ENCODE assay signal across 21 cellular contexts in genomic region chr7:103793614-103794013, GRCh38.
"Had no signal": no experiment of that assay in that cellular context is flagged by ENCODE, and none has a peak within 500 bp of the region (broad histone marks: within the 10 kb centered on the region; RNA-seq: fewer than 3 reads in every experiment).

No MANE protein-coding gene starts in this region.

- H3K27ac ChIP-seq: SJSA1, SK-N-MC had no signal

- H3K4me3 Mint-ChIP-seq: IgD-negative memory B cell had no signal

- H3K4me1 Mint-ChIP-seq: IgD-negative memory B cell had no signal

- H3K4me3 ChIP-seq: MG63, SJSA1, SK-N-MC had no signal

- DNase-seq: KBM-7, MG63, NCI-H1092, NCI-H1105 treated with DMSO at 0.1 percent for 48 hours, NCI-H1417 treated with DMSO at 0.1 percent for 48 hours, NCI-H146, NCI-H1694 treated with DMSO at 0.1 percent for 48 hours, NCI-H1930, NCI-H2081, NCI-H2107, NCI-H2227 treated with DMSO at 0.1 percent for 48 hours, NCI-H524, NCI-H526 treated with DMSO at 0.1 percent for 48 hours, NCI-H748 treated with DMSO at 0.1 percent for 48 hours, Right ventricle myocardium superior, RPMI8226, SIG-M5 had no signal

- H3K27me3 ChIP-seq: MG63 had no signal

- H3K27me3 Mint-ChIP-seq: IgD-negative memory B cell had no signal

- FAIRE-seq: RCC 7860 had no signal

- H3K4me1 ChIP-seq: SJSA1 had no signal

- H3K36me3 ChIP-seq: MG63, SJSA1 had no signal

- H3K9me3 ChIP-seq: MG63, SJSA1 had no signal
